ENCODE assay signal across 17 cellular contexts in genomic region chr2:180599804-180600203, GRCh38.
A peak's percentile ranks its signal among the peaks of the same experiment; 100 is the strongest.
DNase-seq lines count a peak whose midpoint lies in the region; ATAC-seq and TF ChIP-seq lines count a peak whose summit lies in the region.
"Had no signal": no experiment of that assay in that cellular context is flagged by ENCODE, and none has a peak within 500 bp of the region (broad histone marks: within the 10 kb centered on the region; RNA-seq: fewer than 3 reads in every experiment).

No MANE protein-coding gene starts in this region.

- peak overlapping the region; percentile 13 for H2AFZ ChIP-seq in parathyroid adenoma
- H2AFZ ChIP-seq: GM23338 had no signal

- no peak overlapping the region for H3K9ac ChIP-seq in parathyroid adenoma

- peak overlapping the region; percentile 37 for H3K27ac ChIP-seq in parathyroid adenoma
- no peak overlapping the region for H3K27ac ChIP-seq in effector memory CD4-positive, alpha-beta T cell (ENCODE audit: insufficient read depth, low read length, poor library complexity, severe bottlenecking)
- H3K27ac ChIP-seq: C4-2B, HL-60 had no signal

- ATAC-seq in GM18498 (IDR thresholded peaks at IDR 0.05; ENCODE audit: unreplicated experiment) = no peak
- ATAC-seq: GM23338, K562 had no signal

- peaks cover 14% of the 10 kb centered on the region for H3K4me1 ChIP-seq in parathyroid adenoma
- no peaks in the 10 kb centered on the region for H3K4me1 ChIP-seq in effector memory CD4-positive, alpha-beta T cell (ENCODE audit: control insufficient read depth, insufficient read depth, low read length, poor library complexity, severe bottlenecking)

- H3K27me3 ChIP-seq in parathyroid adenoma (ENCODE audit: control insufficient read depth, insufficient read depth, low read length) = no peaks in the 10 kb centered on the region
- no peaks in the 10 kb centered on the region for H3K27me3 ChIP-seq in effector memory CD4-positive, alpha-beta T cell (replicated peaks; ENCODE audit: control insufficient read depth, insufficient read depth, low read length, poor library complexity, severe bottlenecking)

- no peak overlapping the region for H3K4me3 ChIP-seq in parathyroid adenoma (ENCODE audit: low read depth, low read length)
- no peak overlapping the region for H3K4me3 ChIP-seq in lower leg skin (ENCODE audit: low read depth, poor library complexity, severe bottlenecking)
- H3K4me3 ChIP-seq in effector memory CD4-positive, alpha-beta T cell (ENCODE audit: insufficient read depth, low read depth, low read length, poor library complexity, severe bottlenecking) = no peak overlapping the region
- H3K4me3 ChIP-seq: GM23338, K562 had no signal

- no peaks in the 10 kb centered on the region for H3K79me2 ChIP-seq in parathyroid adenoma

- WGBS in lower leg skin, 2 donors = 83 to 98% methylated on average over 4 of the region's 4 CpGs

- DNase-seq in SK-N-DZ (ENCODE audit: low spot score) (peak; percentile 80), islet precursor cell (peak; percentile 78), superior temporal gyrus (ENCODE audit: extremely low spot score) (peak; percentile 30), lower leg skin (ENCODE audit: low spot score in 2 of 2) (no peak)
- DNase-seq in effector memory CD4-positive, alpha-beta T cell = no peak
- DNase-seq: ACHN; CD4-positive, alpha-beta memory T cell; DMS153; DMS79 treated with DMSO at 0.1 percent for 48 hours; HCEC 1CT; IMR-90 had no signal

- H3K4me2 ChIP-seq in parathyroid adenoma (ENCODE audit: low read length) = no peak overlapping the region
- H3K4me2 ChIP-seq: GM23338 had no signal

- no peaks in the 10 kb centered on the region for H3K9me3 ChIP-seq in parathyroid adenoma (ENCODE audit: control insufficient read depth, low read length)
- H3K9me3 ChIP-seq in effector memory CD4-positive, alpha-beta T cell (ENCODE audit: control insufficient read depth, low read length) = no peaks in the 10 kb centered on the region

- intact Hi-C loops in lower leg skin (cut with DNase I; ENCODE audit: low total_unique reads) = no loop called here

- TF ChIP-seq CTCF in parathyroid adenoma (IDR thresholded peaks at IDR 0.05) (no peak), lower leg skin (IDR thresholded peaks at IDR 0.05) (no peak)

- no peaks in the 10 kb centered on the region for H3K36me3 ChIP-seq in parathyroid adenoma (ENCODE audit: control insufficient read depth, insufficient read depth, low read length)
- H3K36me3 ChIP-seq in effector memory CD4-positive, alpha-beta T cell (ENCODE audit: control insufficient read depth, insufficient read depth, low read length) = no peaks in the 10 kb centered on the region

- no peak for TF ChIP-seq POLR2A in lower leg skin (IDR thresholded peaks at IDR 0.05)

Comparison
In these comparisons a context has a peak if more than half of its experiments do, and no peak if none do; other contexts are left out.
1. DNase-seq: peak in SK-N-DZ (single experiment), islet precursor cell (single experiment) and superior temporal gyrus (single experiment); none in lower leg skin (0 of 2) and effector memory CD4-positive, alpha-beta T cell (0 of 3).